ENCODE assay signal across 9 cellular contexts in the genomic region with DNA sequence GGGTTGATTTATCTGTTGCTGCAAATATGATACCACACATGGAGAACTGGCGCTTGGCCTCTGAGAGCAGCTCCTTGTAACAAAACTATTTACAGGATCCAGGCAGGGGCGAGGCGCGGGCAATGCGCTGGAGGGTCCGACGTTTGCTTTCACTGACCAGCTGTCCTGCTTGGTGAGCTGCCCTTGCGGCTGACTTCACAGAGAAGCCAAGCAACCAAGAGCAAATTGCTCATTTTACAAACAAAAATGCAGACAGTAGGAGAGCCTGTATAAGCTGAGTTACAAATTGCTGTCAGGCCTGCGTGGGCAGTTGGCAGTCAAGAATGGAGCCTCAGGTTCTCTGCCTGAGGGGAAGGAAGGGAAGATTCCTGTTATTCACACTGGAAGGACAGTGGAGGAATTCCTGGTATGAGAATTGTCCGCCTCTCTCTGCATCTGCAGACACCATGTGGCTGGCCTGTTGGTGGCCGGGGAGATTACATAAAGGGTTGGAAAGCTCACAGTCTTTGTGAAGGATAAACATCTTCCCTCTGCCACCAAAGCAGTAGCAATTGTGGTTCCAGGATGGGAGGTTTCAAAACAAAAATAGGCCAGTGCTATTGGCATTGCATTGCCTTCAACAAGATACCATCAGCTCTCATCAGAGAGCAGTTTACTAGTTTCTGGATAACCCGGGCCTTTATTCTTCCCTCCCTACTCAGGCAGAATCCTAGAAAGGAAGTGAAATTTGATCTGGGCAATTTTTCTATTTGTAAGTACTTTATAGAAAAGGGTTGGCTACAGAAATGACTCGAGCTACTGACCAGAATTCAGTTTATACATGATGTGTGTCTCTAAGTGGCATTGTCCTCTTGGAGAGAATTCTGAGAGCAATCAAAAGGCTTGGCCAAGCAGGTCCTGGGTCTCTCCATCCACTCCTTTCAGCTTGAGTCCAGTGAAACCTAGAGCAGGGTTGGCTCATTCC.
DNase-seq lines count a peak whose midpoint lies in the region; TF ChIP-seq lines count a peak whose summit lies in the region.
"Had no signal": no experiment of that assay in that cellular context is flagged by ENCODE, and none has a peak within 500 bp of the region (broad histone marks: within the 10 kb centered on the region; RNA-seq: fewer than 3 reads in every experiment).

No MANE protein-coding gene starts in this region.

- H3K9me3 Mint-ChIP-seq in activated naive CD4-positive, alpha-beta T cell treated with anti-CD3 and anti-CD28 coated beads, Interleukin-2, amount 50 U/mL, for 24 hours, result no peaks in the 10 kb centered on the region

- H3K27ac ChIP-seq in thymus (ENCODE audit: low read depth), result peak overlapping the region; percentile 92
- H3K27ac ChIP-seq: vagina had no signal

- no peaks in the 10 kb centered on the region for H3K36me3 Mint-ChIP-seq in activated naive CD4-positive, alpha-beta T cell treated with anti-CD3 and anti-CD28 coated beads, Interleukin-2, amount 50 U/mL, for 24 hours

- peak overlapping the region; percentile 28 for H3K4me3 Mint-ChIP-seq in activated naive CD4-positive, alpha-beta T cell treated with anti-CD3 and anti-CD28 coated beads, Interleukin-2, amount 50 U/mL, for 24 hours

- no peaks in the 10 kb centered on the region for H3K9me3 ChIP-seq in thymus (ENCODE audit: control insufficient read depth)
- H3K9me3 ChIP-seq: vagina had no signal

- H3K36me3 ChIP-seq in thymus (ENCODE audit: control insufficient read depth, insufficient read depth), result no peaks in the 10 kb centered on the region
- H3K36me3 ChIP-seq: vagina had no signal

- peaks cover 71% of the 10 kb centered on the region for H3K4me1 Mint-ChIP-seq in activated naive CD4-positive, alpha-beta T cell treated with anti-CD3 and anti-CD28 coated beads, Interleukin-2, amount 50 U/mL, for 24 hours

- peak overlapping the region; percentile 1 for H3K27ac Mint-ChIP-seq in activated naive CD4-positive, alpha-beta T cell treated with anti-CD3 and anti-CD28 coated beads, Interleukin-2, amount 50 U/mL, for 24 hours

- no peak for DNase-seq in activated naive CD4-positive, alpha-beta T cell treated with Interleukin-2 at 50 U/mL for 16 hours
- DNase-seq in T1000 (lab: John Stamatoyannopoulos, UW) (peak; percentile 54), foreskin fibroblast (peak; percentile 45 to 80), NCI-H2107 (lab: John Stamatoyannopoulos, UW) (no peak)
- no peak for DNase-seq in activated T-cell treated with anti-CD3 and anti-CD28 coated beads, Interleukin-2, amount 50 U/mL, for 1 hour
- no peak for DNase-seq in stimulated activated CD4-positive, alpha-beta T cell treated with anti-CD3 and anti-CD28 coated beads, Interleukin-4, amount 100 ng/mL, for 1 hour

- H3K27me3 Mint-ChIP-seq in activated naive CD4-positive, alpha-beta T cell treated with anti-CD3 and anti-CD28 coated beads, Interleukin-2, amount 50 U/mL, for 24 hours, result no peaks in the 10 kb centered on the region

- H3K27me3 ChIP-seq in thymus (ENCODE audit: control insufficient read depth, insufficient read depth), result no peaks in the 10 kb centered on the region
- H3K27me3 ChIP-seq: vagina had no signal

- TF ChIP-seq CTCF in foreskin fibroblast (IDR thresholded peaks at IDR 0.05; ENCODE audit: low read depth, low read length), result no peak

- no peak overlapping the region for H3K4me3 ChIP-seq in foreskin fibroblast (ENCODE audit: low read depth in 1 of 2, low read length in 2 of 2)
- H3K4me3 ChIP-seq in thymus (ENCODE audit: low read length), result no peak overlapping the region
- H3K4me3 ChIP-seq: vagina had no signal

- H3K4me1 ChIP-seq in thymus (ENCODE audit: control insufficient read depth, insufficient read depth, low read length), result peaks cover 42% of the 10 kb centered on the region
- H3K4me1 ChIP-seq: vagina had no signal

- 69% methylated on average over 13 of the region's 13 CpGs for whole genome bisulfite sequencing in thymus

Comparison
In these comparisons a context has a peak if more than half of its experiments do, and no peak if none do; other contexts are left out.
1. DNase-seq: peak in T1000 (single experiment) and foreskin fibroblast (2 of 2); none in activated naive CD4-positive, alpha-beta T cell treated with Interleukin-2 at 50 U/mL for 16 hours (single experiment), activated T-cell treated with anti-CD3 and anti-CD28 coated beads, Interleukin-2, amount 50 U/mL, for 1 hour (single experiment), stimulated activated CD4-positive, alpha-beta T cell treated with anti-CD3 and anti-CD28 coated beads, Interleukin-4, amount 100 ng/mL, for 1 hour (single experiment) and NCI-H2107 (single experiment).